In the genomic region with DNA sequence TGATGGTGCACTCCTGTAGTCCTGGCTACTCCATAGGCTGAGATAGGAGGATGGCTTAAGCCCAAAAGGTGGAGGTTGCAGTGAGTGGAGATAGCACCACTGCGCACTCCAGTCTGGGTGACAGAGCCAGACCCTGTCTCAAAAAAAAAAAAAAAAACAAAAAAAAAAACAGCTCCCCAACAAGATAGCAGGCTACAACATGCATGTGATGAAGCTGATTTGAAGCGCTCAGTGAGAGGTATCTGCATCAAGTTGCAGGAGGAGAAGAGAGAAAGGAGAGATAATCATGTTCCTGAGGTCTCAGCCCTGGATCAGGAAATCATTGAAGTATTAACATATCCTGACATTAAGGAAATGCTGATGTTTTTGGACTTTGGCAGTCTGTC, we compare ENCODE assay signal across 11 cellular contexts. TPM values are rescaled to one million over a fixed set of nuclear protein-coding genes. Genes with fewer than 3 reads are reported as not detected.
DNase-seq lines count a peak whose midpoint lies in the region; ATAC-seq and TF ChIP-seq lines count a peak whose summit lies in the region.
"Had no signal": no experiment of that assay in that cellular context is flagged by ENCODE, and none has a peak within 500 bp of the region (broad histone marks: within the 10 kb centered on the region; RNA-seq: fewer than 3 reads in every experiment).

No MANE protein-coding gene starts in this region.

- TF ChIP-seq POLR2A in erythroblast (IDR thresholded peaks at IDR 0.05; ENCODE audit: low read length) = no peak

- no peaks in the 10 kb centered on the region for H3K36me3 ChIP-seq in SJCRH30
- H3K36me3 ChIP-seq: suprapubic skin had no signal

- H3K4me3 Mint-ChIP-seq in activated naive CD4-positive, alpha-beta T cell treated with anti-CD3 and anti-CD28 coated beads, Interleukin-2, amount 10 ng/mL, durations not matched to agents 7 days and 5 days = peak overlapping the region; percentile 94
- peak overlapping the region; percentile 88 for H3K4me3 Mint-ChIP-seq in stimulated activated effector memory CD8-positive, alpha-beta T cell treated with anti-CD3 and anti-CD28 coated beads, Interleukin-12 subunit alpha, Interleukin-12 subunit beta, amount 100 ng/mL, for 72 hours

- H3K27ac ChIP-seq in SJCRH30 = no peak overlapping the region

- CTCF ChIA-PET in activated naive CD4-positive, alpha-beta T cell treated with anti-CD3 and anti-CD28 coated beads, Interleukin-2, amount 10 ng/mL, durations not matched to agents 7 days and 5 days (lab: Charles Lee) = interaction anchor here (1.1 to 1.2 kb wide), 2 partner anchors 178 to 180 kb away, joined by 3 to 7 read pairs; a partner anchor contains a TSS

- H3K27ac Mint-ChIP-seq in activated naive CD4-positive, alpha-beta T cell treated with anti-CD3 and anti-CD28 coated beads, Interleukin-2, amount 10 ng/mL, durations not matched to agents 7 days and 5 days = peak overlapping the region; percentile 95
- H3K27ac Mint-ChIP-seq in stimulated activated effector memory CD8-positive, alpha-beta T cell treated with anti-CD3 and anti-CD28 coated beads, Interleukin-12 subunit alpha, Interleukin-12 subunit beta, amount 100 ng/mL, for 72 hours = peak overlapping the region; percentile 98

- peaks cover 25% of the 10 kb centered on the region for H3K4me1 Mint-ChIP-seq in activated naive CD4-positive, alpha-beta T cell treated with anti-CD3 and anti-CD28 coated beads, Interleukin-2, amount 10 ng/mL, durations not matched to agents 7 days and 5 days
- peaks cover 23% of the 10 kb centered on the region for H3K4me1 Mint-ChIP-seq in stimulated activated effector memory CD8-positive, alpha-beta T cell treated with anti-CD3 and anti-CD28 coated beads, Interleukin-12 subunit alpha, Interleukin-12 subunit beta, amount 100 ng/mL, for 72 hours

- H3K4me3 ChIP-seq in SJCRH30 = peak overlapping the region; percentile 97; the same call in 1 of the 2 replicates

- H3K9me3 Mint-ChIP-seq in activated naive CD4-positive, alpha-beta T cell treated with anti-CD3 and anti-CD28 coated beads, Interleukin-2, amount 10 ng/mL, durations not matched to agents 7 days and 5 days = no peaks in the 10 kb centered on the region
- H3K9me3 Mint-ChIP-seq in stimulated activated effector memory CD8-positive, alpha-beta T cell treated with anti-CD3 and anti-CD28 coated beads, Interleukin-12 subunit alpha, Interleukin-12 subunit beta, amount 100 ng/mL, for 72 hours = no peaks in the 10 kb centered on the region

- no peaks in the 10 kb centered on the region for H3K27me3 ChIP-seq in SJCRH30
- H3K27me3 ChIP-seq: BLaER1 treated with 17β-estradiol and CSF1 and Interleukin-3, amounts not matched to agents 10 nM and 100 nM; pancreas; suprapubic skin had no signal

- H3K4me1 ChIP-seq in SJCRH30 = no peaks in the 10 kb centered on the region

- intact Hi-C loops in head of caudate nucleus (cut with DNase I) = no loop called here

- no peaks in the 10 kb centered on the region for H3K9me3 ChIP-seq in SJCRH30 (replicated peaks)
- H3K9me3 ChIP-seq: BLaER1 treated with 17β-estradiol and CSF1 and Interleukin-3, amounts not matched to agents 10 nM and 100 nM; pancreas; suprapubic skin had no signal

- DNase-seq in activated naive CD4-positive, alpha-beta T cell treated with anti-CD3 and anti-CD28 coated beads, Interleukin-2, amount 10 ng/mL, durations not matched to agents 7 days and 5 days = no peak
- no peak for DNase-seq in activated naive CD4-positive, alpha-beta T cell treated with Interleukin-2 at 50 U/mL for 16 hours
- DNase-seq in SJCRH30 = no peak
- peak; percentile 74 to 84 for DNase-seq in erythroblast (lab: John Stamatoyannopoulos, UW)
- no peak for DNase-seq in stimulated activated effector memory CD8-positive, alpha-beta T cell treated with anti-CD3 and anti-CD28 coated beads, Interleukin-12 subunit alpha, Interleukin-12 subunit beta, amount 100 ng/mL, for 72 hours (ENCODE audit: low spot score in 2 of 2)
- no peak for DNase-seq in head of caudate nucleus

- H3K27me3 Mint-ChIP-seq in activated naive CD4-positive, alpha-beta T cell treated with anti-CD3 and anti-CD28 coated beads, Interleukin-2, amount 10 ng/mL, durations not matched to agents 7 days and 5 days = no peaks in the 10 kb centered on the region

- peaks cover 15% of the 10 kb centered on the region for H3K36me3 Mint-ChIP-seq in activated naive CD4-positive, alpha-beta T cell treated with anti-CD3 and anti-CD28 coated beads, Interleukin-2, amount 10 ng/mL, durations not matched to agents 7 days and 5 days
- peaks cover 18% of the 10 kb centered on the region for H3K36me3 Mint-ChIP-seq in stimulated activated effector memory CD8-positive, alpha-beta T cell treated with anti-CD3 and anti-CD28 coated beads, Interleukin-12 subunit alpha, Interleukin-12 subunit beta, amount 100 ng/mL, for 72 hours

- no peak for ATAC-seq in stimulated activated effector memory CD8-positive, alpha-beta T cell treated with anti-CD3 and anti-CD28 coated beads, Interleukin-12 subunit alpha, Interleukin-12 subunit beta, amount 100 ng/mL, for 72 hours
- ATAC-seq in GM21528 (IDR thresholded peaks at IDR 0.05; ENCODE audit: low FRiP score, unreplicated experiment) (no peak), GM18858 (IDR thresholded peaks at IDR 0.05; ENCODE audit: unreplicated experiment) (no peak)

RNA-seq across cellular contexts. Expression of a gene that starts 0.6 kb away (rescaled TPM):
- total RNA-seq in SJCRH30 (2014; rRNA removed; shearing (Covaris generic)) = 21.5 and 25.5 TPM in 2 replicates

RNA-seq across cellular contexts. Expression of a gene that starts 27.4 kb away (rescaled TPM):
- 13.5 and 14.4 TPM in 2 replicates for total RNA-seq in SJCRH30 (2014; rRNA removed; shearing (Covaris generic))

Comparison
In these comparisons a context has a peak if more than half of its experiments do, and no peak if none do; other contexts are left out.
1. DNase-seq: peak in erythroblast (2 of 2); none in activated naive CD4-positive, alpha-beta T cell treated with anti-CD3 and anti-CD28 coated beads, Interleukin-2, amount 10 ng/mL, durations not matched to agents 7 days and 5 days (single experiment), activated naive CD4-positive, alpha-beta T cell treated with Interleukin-2 at 50 U/mL for 16 hours (single experiment), SJCRH30 (0 of 2), stimulated activated effector memory CD8-positive, alpha-beta T cell treated with anti-CD3 and anti-CD28 coated beads, Interleukin-12 subunit alpha, Interleukin-12 subunit beta, amount 100 ng/mL, for 72 hours (0 of 2) and head of caudate nucleus (0 of 42).